In genomic region chr1:245260116-245260882, GRCh38 we compare ENCODE assay signal across 20 cellular contexts.
DNase-seq lines count a peak whose midpoint lies in the region; ATAC-seq, FAIRE-seq and TF ChIP-seq lines count a peak whose summit lies in the region.
"Had no signal": no experiment of that assay in that cellular context is flagged by ENCODE, and none has a peak within 500 bp of the region (broad histone marks: within the 10 kb centered on the region; RNA-seq: fewer than 3 reads in every experiment).

No MANE protein-coding gene starts in this region.

- H2AK5ac ChIP-seq in H1 (ENCODE audit: low read depth, low read length): no peak overlapping the region

- H4K91ac ChIP-seq in H1 (replicated peaks; ENCODE audit: insufficient read length, low read length): no peak overlapping the region

- peaks cover 5% of the 10 kb centered on the region for H3F3A ChIP-seq in neural progenitor cell (ENCODE audit: low read depth)

- H3K79me1 ChIP-seq in H1 (ENCODE audit: low read depth, low read length): no peaks in the 10 kb centered on the region

- H2BK20ac ChIP-seq in H1 (ENCODE audit: low read length): 0 out of 2 replicates have a peak overlapping the region, but pooled peaks have one; percentile 34

- no peaks in the 10 kb centered on the region for H3K9me3 Mint-ChIP-seq in neural progenitor cell
- H3K9me3 Mint-ChIP-seq: activated naive CD4-positive, alpha-beta T cell treated with anti-CD3 and anti-CD28 coated beads, Interleukin-2, amount 50 U/mL, for 24 hours had no signal

- H3K4me1 Mint-ChIP-seq in neural progenitor cell: peaks cover 39% of the 10 kb centered on the region
- H3K4me1 Mint-ChIP-seq: activated naive CD4-positive, alpha-beta T cell treated with anti-CD3 and anti-CD28 coated beads, Interleukin-2, amount 50 U/mL, for 24 hours had no signal

- H4K20me1 ChIP-seq in H1 (replicated peaks in 1 of 2; ENCODE audit: control insufficient read depth in 1 of 2, insufficient read depth in 2 of 2, low read length in 2 of 2) (no peaks in the 10 kb centered on the region), neural progenitor cell (ENCODE audit: low read depth) (no peaks in the 10 kb centered on the region), Karpas-422 (ENCODE audit: insufficient read depth, low read depth, low read length) (no peaks in the 10 kb centered on the region)

- H2BK12ac ChIP-seq in H1 (ENCODE audit: low read depth, low read length): no peak overlapping the region

- no peak overlapping the region for H3K4me3 ChIP-seq in H1 (ENCODE audit: extremely low read depth in 1 of 4, insufficient read depth in 2 of 4, low read depth in 3 of 4, low read length in 4 of 4)
- no peak overlapping the region for H3K4me3 ChIP-seq in neural progenitor cell
- no peak overlapping the region for H3K4me3 ChIP-seq in Karpas-422 (ENCODE audit: low read length)
- H3K4me3 ChIP-seq: K562, upper lobe of left lung had no signal

- no peak overlapping the region for H3K23ac ChIP-seq in H1 (ENCODE audit: insufficient read length)

- DNase-seq in DMS 273 treated with DMSO at 0.1 percent for 48 hours (lab: John Stamatoyannopoulos, UW): peak; percentile 7
- peak; percentile 20 for DNase-seq in MV-4-11 (lab: John Stamatoyannopoulos, UW)
- peak in 1 of 2 experiments; percentile 30 for DNase-seq in H1 (ENCODE audit: low read depth in 1 of 2, low spot score in 2 of 2)
- DNase-seq in neural progenitor cell (ENCODE audit: low spot score): no peak
- no peak for DNase-seq in LoVo (ENCODE audit: low spot score)
- DNase-seq in HPDE6-E6E7 (ENCODE audit: extremely low spot score): no peak
- DNase-seq in Karpas-422: no peak
- DNase-seq: activated CD4-positive, CD25-positive, alpha-beta regulatory T cell treated with anti-CD3 and anti-CD28 coated beads, Interleukin-2, amount 50 U/mL, for 72 hours; activated T-cell treated with anti-CD3 and anti-CD28 coated beads, Interleukin-2, amount 50 U/mL, for 72 hours; glutamatergic neuron; NCI-H187 treated with DMSO at 0.1 percent for 48 hours; NCI-H446; NK-92 treated with Interleukin-12 subunit alpha and Interleukin-12 subunit beta, amount 100 ng/mL, for 24 hours; T1000; upper lobe of left lung had no signal

- H3K9ac ChIP-seq in H1 (replicated peaks in 1 of 4; ENCODE audit: extremely low read depth in 1 of 4, low read depth in 3 of 4, low read length in 3 of 4) (no peak overlapping the region), neural progenitor cell (no peak overlapping the region), Karpas-422 (ENCODE audit: low read length) (no peak overlapping the region)

- no peak for ATAC-seq in GM21529 (IDR thresholded peaks at IDR 0.05; ENCODE audit: unreplicated experiment)
- ATAC-seq: activated T-cell treated with anti-CD3 and anti-CD28 coated beads, Interleukin-2, amount 50 U/mL, for 72 hours; K562; Panc1 had no signal

- TF ChIP-seq EP300 in H1 (IDR thresholded peaks at IDR 0.05; ENCODE audit: borderline replicate concordance in 1 of 2, low read depth in 2 of 2, low read length in 2 of 2): no peak

- H3K4me3 Mint-ChIP-seq in neural progenitor cell: no peak overlapping the region
- H3K4me3 Mint-ChIP-seq: activated naive CD4-positive, alpha-beta T cell treated with anti-CD3 and anti-CD28 coated beads, Interleukin-2, amount 50 U/mL, for 24 hours; activated T-cell treated with anti-CD3 and anti-CD28 coated beads, Interleukin-2, amount 50 U/mL, for 72 hours had no signal

- H3K36me3 Mint-ChIP-seq in neural progenitor cell: no peaks in the 10 kb centered on the region
- H3K36me3 Mint-ChIP-seq: activated naive CD4-positive, alpha-beta T cell treated with anti-CD3 and anti-CD28 coated beads, Interleukin-2, amount 50 U/mL, for 24 hours had no signal

- no peak overlapping the region for H3K18ac ChIP-seq in H1 (ENCODE audit: extremely low read depth, low read length)

- H3K4me1 ChIP-seq in H1 (replicated peaks in 1 of 4; ENCODE audit: control insufficient read depth in 3 of 4, insufficient read depth in 4 of 4, low read length in 3 of 4): peaks cover 7 to 17% (median 10%) of the 10 kb centered on the region in 4 experiments; a peak in 6 of 7 replicates
- peaks cover 17% of the 10 kb centered on the region for H3K4me1 ChIP-seq in neural progenitor cell
- H3K4me1 ChIP-seq in Karpas-422 (ENCODE audit: low read length): no peaks in the 10 kb centered on the region

- POLR2A ChIA-PET in H1 (lab: Charles Lee; ENCODE audit: partially characterized antibody): no interaction called here

- no peak overlapping the region for H2BK5ac ChIP-seq in H1 (ENCODE audit: low read depth, low read length)

- no peak overlapping the region for H3K56ac ChIP-seq in H1 (replicated peaks; ENCODE audit: insufficient read length, low read depth, low read length)

- no peaks in the 10 kb centered on the region for H3K9me2 ChIP-seq in Karpas-422 (replicated peaks; ENCODE audit: insufficient read depth, low read length)

- no peak for FAIRE-seq in H1 (lab: Jason Lieb, UNC)
- FAIRE-seq: K562 had no signal

- H2AFZ ChIP-seq in H1 (ENCODE audit: low read length): no peak overlapping the region
- H2AFZ ChIP-seq in neural progenitor cell (replicated peaks): no peak overlapping the region
- no peak overlapping the region for H2AFZ ChIP-seq in Karpas-422 (ENCODE audit: low read length)

- no peak overlapping the region for H3K4me2 ChIP-seq in H1 (ENCODE audit: insufficient read depth in 1 of 2, low read depth in 2 of 2, low read length in 2 of 2)
- no peak overlapping the region for H3K4me2 ChIP-seq in neural progenitor cell
- no peak overlapping the region for H3K4me2 ChIP-seq in Karpas-422 (ENCODE audit: low read depth, low read length, poor library complexity, severe bottlenecking)

- TF ChIP-seq RAD21 in H1 (IDR thresholded peaks at IDR 0.05 in 1 of 2, conservative IDR thresholded peaks at IDR 0.05 in 1 of 2; ENCODE audit: low read depth in 2 of 2, low read length in 2 of 2): no peak

- H3K14ac ChIP-seq in H1 (ENCODE audit: insufficient read length): no peak overlapping the region

- no peak overlapping the region for H2BK120ac ChIP-seq in H1 (replicated peaks; ENCODE audit: low read depth, low read length)

- H3K36me3 ChIP-seq in H1 (ENCODE audit: control insufficient read depth in 2 of 4, insufficient read depth in 4 of 4, low read length in 3 of 4) (no peaks in the 10 kb centered on the region), neural progenitor cell (no peaks in the 10 kb centered on the region), Karpas-422 (ENCODE audit: insufficient read depth, low read length) (no peaks in the 10 kb centered on the region)
- H3K36me3 ChIP-seq: neutrophil, upper lobe of left lung had no signal

- peaks cover 10% of the 10 kb centered on the region for H3K27me3 Mint-ChIP-seq in neural progenitor cell (ENCODE audit: insufficient read depth, low read depth)

- H3K4ac ChIP-seq in H1 (replicated peaks; ENCODE audit: insufficient read length, low read depth, low read length): no peak overlapping the region

- 85% methylated on average over 5 of the region's 6 CpGs; no CpG with 5 or more reads in 1 of the 2 experiments for WGBS in H1 (ENCODE audit: extremely low coverage in 1 of 2, insufficient coverage in 1 of 2, insufficient read length in 1 of 2, insufficient replicate concordance in 2 of 2, low coverage in 1 of 2, low lambda C conversion rate in 2 of 2, missing lambda C conversion rate in 1 of 2), 2 experiments

- no peak overlapping the region for H4K8ac ChIP-seq in H1 (ENCODE audit: extremely low read depth, insufficient read depth, low read length)

- H3K79me2 ChIP-seq in H1 (ENCODE audit: control insufficient read depth in 1 of 2, insufficient read depth in 2 of 2, low read length in 2 of 2): no peaks in the 10 kb centered on the region
- no peaks in the 10 kb centered on the region for H3K79me2 ChIP-seq in neural progenitor cell (ENCODE audit: low read depth)
- H3K79me2 ChIP-seq in Karpas-422 (ENCODE audit: low read length): no peaks in the 10 kb centered on the region

- H3K9me3 ChIP-seq in H1 (ENCODE audit: insufficient read depth in 2 of 2, low read depth in 1 of 2, low read length in 1 of 2) (no peaks in the 10 kb centered on the region), neural progenitor cell (ENCODE audit: low read depth) (no peaks in the 10 kb centered on the region), Karpas-422 (ENCODE audit: low read length) (no peaks in the 10 kb centered on the region)
- H3K9me3 ChIP-seq: neutrophil, upper lobe of left lung had no signal

- H4K5ac ChIP-seq in H1 (ENCODE audit: insufficient read length, low read depth, low read length): no peak overlapping the region

- no peak overlapping the region for H2BK15ac ChIP-seq in H1 (ENCODE audit: low read length)

- H3K27ac Mint-ChIP-seq in neural progenitor cell: peak overlapping the region; percentile 31
- H3K27ac Mint-ChIP-seq: activated naive CD4-positive, alpha-beta T cell treated with anti-CD3 and anti-CD28 coated beads, Interleukin-2, amount 50 U/mL, for 24 hours; activated T-cell treated with anti-CD3 and anti-CD28 coated beads, Interleukin-2, amount 50 U/mL, for 72 hours had no signal

- CTCF ChIA-PET in H1 (lab: Charles Lee; ENCODE audit: partially characterized antibody): interaction anchor here (0.8 to 1.7 kb wide), 2 partner anchors 103 to 107 kb away, joined by 3 to 6 read pairs; no protein-coding TSS in a partner anchor

- H3K27ac ChIP-seq in H1 (ENCODE audit: low read depth, low read length) (no peak overlapping the region), neural progenitor cell (no peak overlapping the region), Karpas-422 (ENCODE audit: low read length) (no peak overlapping the region)
- H3K27ac ChIP-seq: neutrophil, upper lobe of left lung had no signal

- H3K23me2 ChIP-seq in H1 (ENCODE audit: low read depth, low read length): no peaks in the 10 kb centered on the region

- no peak for TF ChIP-seq POLR2A in H1 (IDR thresholded peaks at IDR 0.05; ENCODE audit: control extremely low read depth in 1 of 2, low read depth in 2 of 2, low read length in 2 of 2)

- no peaks in the 10 kb centered on the region for H3K27me3 ChIP-seq in H1 (replicated peaks in 1 of 4; ENCODE audit: control insufficient read depth in 3 of 4, extremely low read depth in 1 of 4, insufficient read depth in 3 of 4, low read length in 3 of 4)
- no peaks in the 10 kb centered on the region for H3K27me3 ChIP-seq in neural progenitor cell
- no peaks in the 10 kb centered on the region for H3K27me3 ChIP-seq in Karpas-422 (ENCODE audit: low read length)
- H3K27me3 ChIP-seq: upper lobe of left lung had no signal

- no peak for TF ChIP-seq CTCF in H1 (IDR thresholded peaks at IDR 0.05; ENCODE audit: control extremely low read depth in 1 of 3, insufficient read depth in 1 of 3, low read depth in 1 of 3, low read length in 3 of 3)
- no peak for TF ChIP-seq CTCF in neural progenitor cell (IDR thresholded peaks at IDR 0.05)

TF ChIP-seq in H1, 55 proteins besides CTCF, POLR2A, EP300 and RAD21 (continues in another document):
- TF ChIP-seq RFX5 (IDR thresholded peaks at IDR 0.05; ENCODE audit: borderline replicate concordance, low read depth, low read length) (no peak), SP2 (IDR thresholded peaks at IDR 0.05; ENCODE audit: low read length) (no peak), EGR1 (IDR thresholded peaks at IDR 0.05; ENCODE audit: borderline replicate concordance, low read depth, low read length) (no peak), RXRA (IDR thresholded peaks at IDR 0.05; ENCODE audit: insufficient read depth, low read depth, low read length) (no peak), GABPA (IDR thresholded peaks at IDR 0.05; ENCODE audit: borderline replicate concordance, insufficient read depth, low read length) (no peak), FOSL1 (IDR thresholded peaks at IDR 0.05; ENCODE audit: insufficient read depth, low read depth, low read length) (no peak)

Comparison
In these comparisons a context has a peak if more than half of its experiments do, and no peak if none do; other contexts are left out.
1. DNase-seq: peak in DMS 273 treated with DMSO at 0.1 percent for 48 hours (single experiment) and MV-4-11 (single experiment); none in neural progenitor cell (single experiment), LoVo (single experiment), HPDE6-E6E7 (single experiment) and Karpas-422 (single experiment).